In genomic region chr18:52183107-52183506, GRCh38 we compare ENCODE assay signal across 25 cellular contexts.
"Had no signal": no experiment of that assay in that cellular context is flagged by ENCODE, and none has a peak within 500 bp of the region (broad histone marks: within the 10 kb centered on the region; RNA-seq: fewer than 3 reads in every experiment).

No MANE protein-coding gene starts in this region.

- H3K79me2 ChIP-seq: hepatocyte had no signal

- H2AFZ ChIP-seq: hepatocyte had no signal

- H3K27me3 ChIP-seq: esophagus muscularis mucosa, foreskin keratinocyte, gastroesophageal sphincter, heart left ventricle, hepatocyte, ovary, suprapubic skin, transverse colon, upper lobe of right lung, uterus had no signal

- H3K27ac ChIP-seq: esophagus muscularis mucosa, foreskin keratinocyte, gastroesophageal sphincter, heart left ventricle, hepatocyte, ovary, psoas muscle, skin epidermis, suprapubic skin, transverse colon, upper lobe of right lung, uterus had no signal

- H3K4me2 ChIP-seq: hepatocyte had no signal

- DNase-seq: effector CD8-positive, alpha-beta T cell; endodermal cell; foreskin keratinocyte; heart left ventricle; kidney; natural killer cell; occipital lobe; ovary; posterior cingulate gyrus; psoas muscle; right cardiac atrium; stimulated activated CD4-positive, alpha-beta T cell treated with anti-CD3 and anti-CD28 coated beads, Interleukin-15, amount 100 ng/mL, for 24 hours; stimulated activated CD4-positive, alpha-beta T cell treated with anti-CD3 and anti-CD28 coated beads, Interleukin-2, amount 100 ng/mL, for 48 hours; stimulated activated naive CD4-positive, alpha-beta T cell; stimulated activated naive CD8-positive, alpha-beta T cell treated with anti-CD3 and anti-CD28 coated beads, Interleukin-15, amount 100 ng/mL, for 72 hours; transverse colon; upper lobe of right lung; uterus had no signal

- H3K4me1 ChIP-seq: esophagus muscularis mucosa, foreskin keratinocyte, gastroesophageal sphincter, heart left ventricle, psoas muscle, suprapubic skin, transverse colon, upper lobe of right lung, uterus had no signal

- H3K4me3 ChIP-seq: esophagus muscularis mucosa, gastroesophageal sphincter, heart left ventricle, hepatocyte, lung, ovary, psoas muscle, skin epidermis, suprapubic skin, transverse colon, upper lobe of right lung, uterus had no signal

- H3K36me3 ChIP-seq: esophagus muscularis mucosa, gastroesophageal sphincter, heart left ventricle, ovary, suprapubic skin, transverse colon, upper lobe of right lung, uterus had no signal

- ATAC-seq: foreskin keratinocyte; gastroesophageal sphincter; heart left ventricle; left lobe of liver; natural killer cell; psoas muscle; right cardiac atrium; stimulated activated naive CD8-positive, alpha-beta T cell treated with anti-CD3 and anti-CD28 coated beads, Interleukin-15, amount 100 ng/mL, for 72 hours; upper lobe of right lung had no signal

- H3K9me3 ChIP-seq: esophagus muscularis mucosa, gastroesophageal sphincter, heart left ventricle, ovary, psoas muscle, suprapubic skin, transverse colon, upper lobe of right lung, uterus had no signal
